9 cellular contexts compared by ENCODE assay signal in the genomic region with DNA sequence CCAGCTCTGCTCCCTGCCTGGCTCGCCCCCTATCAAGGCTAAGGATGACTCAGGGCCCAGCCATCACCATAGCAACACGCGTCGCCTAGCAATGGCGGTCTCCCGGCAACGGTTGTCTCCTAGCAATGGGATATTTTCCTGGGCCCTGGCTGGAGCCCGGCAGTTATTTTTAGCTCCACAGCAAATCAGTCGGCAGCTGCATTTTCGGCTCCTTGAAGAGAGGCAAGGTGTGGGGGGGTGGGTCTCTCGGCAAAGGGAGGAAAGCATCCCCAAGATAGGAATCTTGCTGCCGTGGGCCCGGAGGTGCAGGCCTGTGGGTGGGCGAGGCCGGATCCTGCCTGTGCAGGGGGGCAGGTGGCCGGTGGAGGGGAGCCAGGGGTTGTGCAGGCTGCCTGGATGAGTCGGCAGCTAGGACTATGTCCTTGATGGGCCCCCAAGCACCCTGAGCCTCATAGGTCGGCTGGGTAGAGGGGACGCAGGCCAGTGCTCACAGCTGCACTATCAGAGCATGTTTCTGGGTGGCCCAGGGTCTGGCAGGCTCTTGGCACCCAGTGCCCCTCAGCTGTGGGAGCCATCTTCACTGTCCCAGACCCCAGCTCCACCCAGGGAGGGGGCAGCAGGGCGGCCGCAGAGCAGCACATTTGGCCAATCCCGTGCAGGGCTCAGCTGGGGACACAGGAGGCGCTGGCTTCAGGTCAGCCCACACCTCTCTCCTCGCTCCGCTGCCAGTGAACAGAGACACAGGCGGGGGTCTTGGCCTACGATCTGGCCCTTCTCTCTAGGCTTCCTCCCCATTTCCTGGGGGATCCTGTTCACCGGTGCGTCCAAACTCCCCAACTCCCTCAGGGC. TPM values are rescaled to one million over a fixed set of nuclear protein-coding genes. Genes with fewer than 3 reads are reported as not detected.
DNase-seq lines count a peak whose midpoint lies in the region; ATAC-seq, FAIRE-seq and TF ChIP-seq lines count a peak whose summit lies in the region.
"Had no signal": no experiment of that assay in that cellular context is flagged by ENCODE, and none has a peak within 500 bp of the region (broad histone marks: within the 10 kb centered on the region; RNA-seq: fewer than 3 reads in every experiment).

No MANE protein-coding gene starts in this region.

- H3K27me3 ChIP-seq in HepG2 (ENCODE audit: control insufficient read depth in 1 of 2, insufficient read depth in 2 of 2, low read length in 2 of 2) (peaks cover 11 to 52% of the 10 kb centered on the region in 2 experiments; a peak in 4 of 5 replicates), right lobe of liver (no peaks in the 10 kb centered on the region)

- in situ Hi-C loops in HepG2 (cut with HindIII; ENCODE audit: extremely low pct_ligation_motif_present, low pct_unique_long_range_greater_than_20kb) = loop anchor here (5.0 kb wide), 1 partner anchor 77 kb away; a partner anchor contains a TSS

- TF ChIP-seq CTCF in HepG2 (CRISPR knock-in tag; IDR thresholded peaks at IDR 0.05) (no peak), right lobe of liver (IDR thresholded peaks at IDR 0.05) (no peak), fibroblast of pulmonary artery (IDR thresholded peaks at IDR 0.05; ENCODE audit: low read length, missing control alignments) (no peak)

- no TSS peak for BruUV-seq in HepG2 (replicated peaks; lab: Mats Ljungman, UMichigan)

- TF ChIP-seq POLR2A in HepG2 (IDR thresholded peaks at IDR 0.05; ENCODE audit: insufficient read depth in 1 of 2, low read depth in 2 of 2, low read length in 2 of 2) (no peak), right lobe of liver (IDR thresholded peaks at IDR 0.05) (no peak)

- 4% methylated on average over 19 of the region's 29 CpGs for WGBS in HepG2 (ENCODE audit: low lambda C conversion rate)
- 19% methylated on average over 10 of the region's 29 CpGs for WGBS in right lobe of liver (ENCODE audit: insufficient coverage, low coverage, low lambda C conversion rate, missing lambda C conversion rate)

- intact Hi-C loops in HepG2 (cut with micrococcal nuclease; ENCODE audit: unreplicated experiment) = no loop called here
- intact Hi-C loops in right lobe of liver (cut with DNase I) = loop anchor here (5.0 kb wide), 3 partner anchors 72 to 342 kb away; a partner anchor contains a TSS

- H3K27me3 Mint-ChIP-seq in stimulated activated naive B cell treated with anti-CD40 and anti-IgM and Interleukin-4, amounts not matched to agents 10 μg/mL and 1 μg/mL and 100 μg/mL, for 72 hours = peaks cover 52 to 71% of the 10 kb centered on the region in 2 donors
- peaks cover 31% of the 10 kb centered on the region for H3K27me3 Mint-ChIP-seq in activated T-cell treated with anti-CD3 and anti-CD28 coated beads, Interleukin-2, amount 50 U/mL, for 72 hours (ENCODE audit: low read depth)

- H3K27ac Mint-ChIP-seq in stimulated activated naive B cell treated with anti-CD40 and anti-IgM and Interleukin-4, amounts not matched to agents 10 μg/mL and 1 μg/mL and 100 μg/mL, for 72 hours = no peak overlapping the region
- no peak overlapping the region for H3K27ac Mint-ChIP-seq in activated T-cell treated with anti-CD3 and anti-CD28 coated beads, Interleukin-2, amount 50 U/mL, for 72 hours

- H3K36me3 ChIP-seq in HepG2 (replicated peaks in 1 of 2; ENCODE audit: control insufficient read depth in 1 of 2, insufficient read depth in 2 of 2, low read length in 2 of 2) (no peaks in the 10 kb centered on the region), right lobe of liver (no peaks in the 10 kb centered on the region)
- H3K36me3 ChIP-seq: neutrophil had no signal

- H3K4me3 Mint-ChIP-seq in stimulated activated naive B cell treated with anti-CD40 and anti-IgM and Interleukin-4, amounts not matched to agents 10 μg/mL and 1 μg/mL and 100 μg/mL, for 72 hours = no peak overlapping the region
- no peak overlapping the region for H3K4me3 Mint-ChIP-seq in activated T-cell treated with anti-CD3 and anti-CD28 coated beads, Interleukin-2, amount 50 U/mL, for 72 hours

- no peak overlapping the region for H3K27ac ChIP-seq in HepG2 (ENCODE audit: extremely low read length, insufficient read depth, low read length)
- H3K27ac ChIP-seq in right lobe of liver = no peak overlapping the region
- H3K27ac ChIP-seq: neutrophil had no signal

- no peaks in the 10 kb centered on the region for H3K79me2 ChIP-seq in HepG2 (ENCODE audit: insufficient read depth, low read length)

- no peak for ATAC-seq in HepG2
- no peak for ATAC-seq in right lobe of liver
- no peak for ATAC-seq in stimulated activated naive B cell treated with anti-CD40 and anti-IgM and Interleukin-4, amounts not matched to agents 10 μg/mL and 1 μg/mL and 100 μg/mL, for 72 hours (replicated peaks)
- no peak for ATAC-seq in GM21529 (IDR thresholded peaks at IDR 0.05; ENCODE audit: unreplicated experiment)
- ATAC-seq in activated T-cell treated with anti-CD3 and anti-CD28 coated beads, Interleukin-2, amount 50 U/mL, for 72 hours (replicated peaks in 1 of 2) = no peak
- ATAC-seq in GM21825 (IDR thresholded peaks at IDR 0.05; ENCODE audit: unreplicated experiment) = no peak

- CTCF ChIA-PET in HepG2 (lab: Yijun Ruan, JAX; ENCODE audit: low intra/inter-chr PET ratio, low total read pairs) = interaction anchor here (1.9 kb wide), 1 partner anchor 76 kb away, joined by 16 read pairs; no protein-coding TSS in a partner anchor

- H4K20me1 ChIP-seq in HepG2 (ENCODE audit: insufficient read depth, low read length) = no peaks in the 10 kb centered on the region

- no peak for TF ChIP-seq RAD21 in HepG2 (CRISPR knock-in tag; IDR thresholded peaks at IDR 0.05)

- H2AFZ ChIP-seq in HepG2 (ENCODE audit: low read length) = no peak overlapping the region

- peaks cover 2 to 18% of the 10 kb centered on the region in 2 donors for H3K4me1 Mint-ChIP-seq in stimulated activated naive B cell treated with anti-CD40 and anti-IgM and Interleukin-4, amounts not matched to agents 10 μg/mL and 1 μg/mL and 100 μg/mL, for 72 hours
- peaks cover 4% of the 10 kb centered on the region for H3K4me1 Mint-ChIP-seq in activated T-cell treated with anti-CD3 and anti-CD28 coated beads, Interleukin-2, amount 50 U/mL, for 72 hours (ENCODE audit: low read depth)

- no peak for TF ChIP-seq EP300 in HepG2 (IDR thresholded peaks at IDR 0.05; ENCODE audit: low read depth in 2 of 2, low read length in 2 of 2)
- no peak for TF ChIP-seq EP300 in HepG2 (CRISPR knock-in tag; IDR thresholded peaks at IDR 0.05; ENCODE audit: borderline replicate concordance)

- POLR2A ChIA-PET in HepG2 (lab: Yijun Ruan, JAX) = no interaction called here

- no peak for DNase-seq in HepG2 (ENCODE audit: low spot score)
- DNase-seq in right lobe of liver = no peak
- peak; percentile 87 for DNase-seq in NCI-H82 (lab: John Stamatoyannopoulos, UW)
- DNase-seq in fibroblast of pulmonary artery (ENCODE audit: low read depth) = peak; percentile 85
- no peak for DNase-seq in stimulated activated naive B cell treated with anti-CD40 and anti-IgM and Interleukin-4, amounts not matched to agents 10 μg/mL and 1 μg/mL and 100 μg/mL, for 72 hours
- DNase-seq in activated T-cell treated with anti-CD3 and anti-CD28 coated beads, Interleukin-2, amount 50 U/mL, for 72 hours = no peak

- H3K9me3 Mint-ChIP-seq in stimulated activated naive B cell treated with anti-CD40 and anti-IgM and Interleukin-4, amounts not matched to agents 10 μg/mL and 1 μg/mL and 100 μg/mL, for 72 hours = no peaks in the 10 kb centered on the region
- H3K9me3 Mint-ChIP-seq in activated T-cell treated with anti-CD3 and anti-CD28 coated beads, Interleukin-2, amount 50 U/mL, for 72 hours = no peaks in the 10 kb centered on the region

- no peaks in the 10 kb centered on the region for H3K36me3 Mint-ChIP-seq in stimulated activated naive B cell treated with anti-CD40 and anti-IgM and Interleukin-4, amounts not matched to agents 10 μg/mL and 1 μg/mL and 100 μg/mL, for 72 hours
- no peaks in the 10 kb centered on the region for H3K36me3 Mint-ChIP-seq in activated T-cell treated with anti-CD3 and anti-CD28 coated beads, Interleukin-2, amount 50 U/mL, for 72 hours (ENCODE audit: insufficient read depth in 2 of 2)

- no peak overlapping the region for H3K4me2 ChIP-seq in HepG2 (ENCODE audit: low read depth, low read length)

- peaks cover 22% of the 10 kb centered on the region for H3K4me1 ChIP-seq in HepG2 (ENCODE audit: insufficient read depth, low read length)
- peaks cover 0 to 5% (median 0%) of the 10 kb centered on the region in 4 donors for H3K4me1 ChIP-seq in right lobe of liver

- H3K9me3 ChIP-seq in HepG2 (ENCODE audit: low read length) = no peaks in the 10 kb centered on the region
- no peaks in the 10 kb centered on the region for H3K9me3 ChIP-seq in right lobe of liver
- H3K9me3 ChIP-seq: neutrophil had no signal

- FAIRE-seq in HepG2 (lab: Jason Lieb, UNC) = no peak

- H3K9ac ChIP-seq in HepG2 (ENCODE audit: insufficient read depth, low read depth, low read length) = no peak overlapping the region

- no peak overlapping the region for H3K4me3 ChIP-seq in HepG2 (replicated peaks in 1 of 3; ENCODE audit: insufficient read depth in 1 of 3, low read depth in 2 of 3, low read length in 3 of 3)
- H3K4me3 ChIP-seq in right lobe of liver = no peak overlapping the region
- no peak overlapping the region for H3K4me3 ChIP-seq in fibroblast of pulmonary artery (replicated peaks; ENCODE audit: low read depth, low read length)

RNA-seq across cellular contexts. Expression of a gene that starts 4.3 kb away (rescaled TPM):
- 0.20 and 0.22 TPM in 2 replicates for total RNA-seq in HepG2 (2016; rRNA removed; fragmentation: Illumina TruSeq; extraction: Trizol)
- total RNA-seq in HepG2 (2016; cell fraction: cytosol; rRNA removed; fragmentation: Illumina TruSeq; extraction: Trizol; ENCODE audit: low read depth) = 0.10 TPM in 1 of 2 replicates, not detected in the other
- total RNA-seq in HepG2 (2016; cell fraction: insoluble cytoplasmic fraction; rRNA removed; fragmentation: Illumina TruSeq; extraction: Trizol) = 0.19 TPM in 1 of 2 replicates, not detected in the other
- total RNA-seq in HepG2 (2016; cell fraction: membrane; rRNA removed; fragmentation: Illumina TruSeq; extraction: Trizol) = 0.10 and 0.22 TPM in 2 replicates
- total RNA-seq in HepG2 (2016; cell fraction: nucleus; rRNA removed; fragmentation: Illumina TruSeq; extraction: Trizol) = 0.19 TPM in 1 of 2 replicates, not detected in the other
- 2.0 and 2.2 TPM in 2 replicates for polyA plus RNA-seq in HepG2 (2011; rRNA removed)
- 1.6 and 3.1 TPM in 2 replicates for polyA plus RNA-seq in HepG2 (2011; cell fraction: cytosol; rRNA removed)
- polyA plus RNA-seq in HepG2 (2011; cell fraction: nucleus; rRNA removed) = 4.4 and 5.3 TPM in 2 replicates
- 2.8 and 5.8 TPM in 2 replicates for polyA plus RNA-seq in HepG2 (2012)
- polyA plus RNA-seq in HepG2 (2016; cell fraction: cytosol; fragmentation: Illumina TruSeq; extraction: Trizol; ENCODE audit: low read depth) = 0.14 and 2.9 TPM in 2 replicates
- polyA plus RNA-seq in HepG2 (2016; cell fraction: insoluble cytoplasmic fraction; fragmentation: Illumina TruSeq; extraction: Trizol; ENCODE audit: low read depth) = 0.45 and 0.64 TPM in 2 replicates
- polyA plus RNA-seq in HepG2 (2016; cell fraction: membrane; fragmentation: Illumina TruSeq; extraction: Trizol; ENCODE audit: low read depth) = 0.38 and 0.42 TPM in 2 replicates
- polyA plus RNA-seq in HepG2 (2016; cell fraction: nucleus; fragmentation: Illumina TruSeq; extraction: Trizol; ENCODE audit: insufficient read depth, low read depth) = 0.35 and 0.36 TPM in 2 replicates
- polyA minus RNA-seq in HepG2 (2011; rRNA and poly(A)+ RNA removed; ENCODE audit: low replicate concordance) = 4.1 and 8.8 TPM in 2 replicates
- 1.8 and 2.7 TPM in 2 replicates for polyA minus RNA-seq in HepG2 (2011; cell fraction: cytosol; rRNA and poly(A)+ RNA removed)
- polyA minus RNA-seq in HepG2 (2011; cell fraction: nucleus; rRNA and poly(A)+ RNA removed) = 0.52 and 0.99 TPM in 2 replicates
- 1 to 10 TPM in 2 of 6 experiments, under 1 TPM in 1, not detected in 3; 0.05 to 2.3 (median 1.7) TPM for total RNA-seq in right lobe of liver
- 1 to 10 TPM; 8.8 TPM for total RNA-seq in activated T-cell treated with anti-CD3 and anti-CD28 coated beads, Interleukin-2, amount 50 U/mL, for 72 hours

RNA-seq across cellular contexts. Expression of a gene that starts 5.0 kb away (rescaled TPM):
- total RNA-seq in HepG2 (2016; rRNA removed; fragmentation: Illumina TruSeq; extraction: Trizol) (27.3 and 46.1 TPM in 2 replicates), right lobe of liver (10 to 100 TPM; 14.0 to 43.7 (median 26.2) TPM)
- 309 and 313 TPM in 2 replicates for total RNA-seq in HepG2 (2016; cell fraction: cytosol; rRNA removed; fragmentation: Illumina TruSeq; extraction: Trizol; ENCODE audit: low read depth)
- 32.7 and 50.4 TPM in 2 replicates for total RNA-seq in HepG2 (2016; cell fraction: insoluble cytoplasmic fraction; rRNA removed; fragmentation: Illumina TruSeq; extraction: Trizol)
- total RNA-seq in HepG2 (2016; cell fraction: membrane; rRNA removed; fragmentation: Illumina TruSeq; extraction: Trizol) = 215 and 243 TPM in 2 replicates
- total RNA-seq in HepG2 (2016; cell fraction: nucleus; rRNA removed; fragmentation: Illumina TruSeq; extraction: Trizol) = 17.9 and 18.8 TPM in 2 replicates
- polyA plus RNA-seq in HepG2 (2011; rRNA removed) = 25.5 and 34.0 TPM in 2 replicates
- 9.2 and 47.6 TPM in 2 replicates for polyA plus RNA-seq in HepG2 (2011; cell fraction: cytosol; rRNA removed)
- polyA plus RNA-seq in HepG2 (2011; cell fraction: nucleus; rRNA removed) = 25.3 and 25.6 TPM in 2 replicates
- 6.0 and 9.7 TPM in 2 replicates for polyA plus RNA-seq in HepG2 (2012)
- polyA plus RNA-seq in HepG2 (2016; cell fraction: cytosol; fragmentation: Illumina TruSeq; extraction: Trizol; ENCODE audit: low read depth) = 285 and 311 TPM in 2 replicates
- polyA plus RNA-seq in HepG2 (2016; cell fraction: insoluble cytoplasmic fraction; fragmentation: Illumina TruSeq; extraction: Trizol; ENCODE audit: low read depth) = 25.1 and 30.0 TPM in 2 replicates
- 167 and 188 TPM in 2 replicates for polyA plus RNA-seq in HepG2 (2016; cell fraction: membrane; fragmentation: Illumina TruSeq; extraction: Trizol; ENCODE audit: low read depth)
- 32.0 and 38.6 TPM in 2 replicates for polyA plus RNA-seq in HepG2 (2016; cell fraction: nucleus; fragmentation: Illumina TruSeq; extraction: Trizol; ENCODE audit: insufficient read depth, low read depth)
- 4.1 and 35.6 TPM in 2 replicates for polyA minus RNA-seq in HepG2 (2011; rRNA and poly(A)+ RNA removed; ENCODE audit: low replicate concordance)
- polyA minus RNA-seq in HepG2 (2011; cell fraction: cytosol; rRNA and poly(A)+ RNA removed) = 14.3 and 15.0 TPM in 2 replicates
- 4.4 and 4.6 TPM in 2 replicates for polyA minus RNA-seq in HepG2 (2011; cell fraction: nucleus; rRNA and poly(A)+ RNA removed)
- total RNA-seq in activated T-cell treated with anti-CD3 and anti-CD28 coated beads, Interleukin-2, amount 50 U/mL, for 72 hours = 10 to 100 TPM; 11.1 to 11.7 TPM

RNA-seq across cellular contexts. Expression of a gene that starts 11.1 kb away (rescaled TPM):
- total RNA-seq in HepG2 (2016; rRNA removed; fragmentation: Illumina TruSeq; extraction: Trizol) (17.8 and 47.8 TPM in 2 replicates), right lobe of liver (10 to 100 TPM; 19.7 to 56.0 (median 28.2) TPM)
- 23.3 and 24.5 TPM in 2 replicates for total RNA-seq in HepG2 (2016; cell fraction: cytosol; rRNA removed; fragmentation: Illumina TruSeq; extraction: Trizol; ENCODE audit: low read depth)
- 20.4 and 46.4 TPM in 2 replicates for total RNA-seq in HepG2 (2016; cell fraction: insoluble cytoplasmic fraction; rRNA removed; fragmentation: Illumina TruSeq; extraction: Trizol)
- 26.6 and 30.6 TPM in 2 replicates for total RNA-seq in HepG2 (2016; cell fraction: membrane; rRNA removed; fragmentation: Illumina TruSeq; extraction: Trizol)
- 18.5 and 25.5 TPM in 2 replicates for total RNA-seq in HepG2 (2016; cell fraction: nucleus; rRNA removed; fragmentation: Illumina TruSeq; extraction: Trizol)
- 7.5 and 11.8 TPM in 2 replicates for polyA plus RNA-seq in HepG2 (2011; rRNA removed)
- polyA plus RNA-seq in HepG2 (2011; cell fraction: cytosol; rRNA removed) = 10.6 and 19.3 TPM in 2 replicates
- polyA plus RNA-seq in HepG2 (2011; cell fraction: nucleus; rRNA removed) = 47.2 and 48.7 TPM in 2 replicates
- polyA plus RNA-seq in HepG2 (2012) = 4.2 and 8.6 TPM in 2 replicates
- polyA plus RNA-seq in HepG2 (2016; cell fraction: cytosol; fragmentation: Illumina TruSeq; extraction: Trizol; ENCODE audit: low read depth) = 14.5 and 19.6 TPM in 2 replicates
- 10.3 and 11.6 TPM in 2 replicates for polyA plus RNA-seq in HepG2 (2016; cell fraction: insoluble cytoplasmic fraction; fragmentation: Illumina TruSeq; extraction: Trizol; ENCODE audit: low read depth)
- 16.4 and 20.3 TPM in 2 replicates for polyA plus RNA-seq in HepG2 (2016; cell fraction: membrane; fragmentation: Illumina TruSeq; extraction: Trizol; ENCODE audit: low read depth)
- 33.8 and 45.5 TPM in 2 replicates for polyA plus RNA-seq in HepG2 (2016; cell fraction: nucleus; fragmentation: Illumina TruSeq; extraction: Trizol; ENCODE audit: insufficient read depth, low read depth)
- polyA minus RNA-seq in HepG2 (2011; rRNA and poly(A)+ RNA removed; ENCODE audit: low replicate concordance) = 2.4 and 4.6 TPM in 2 replicates
- 5.2 and 9.3 TPM in 2 replicates for polyA minus RNA-seq in HepG2 (2011; cell fraction: cytosol; rRNA and poly(A)+ RNA removed)
- 9.1 and 10.3 TPM in 2 replicates for polyA minus RNA-seq in HepG2 (2011; cell fraction: nucleus; rRNA and poly(A)+ RNA removed)
- 10 to 100 TPM; 36.4 to 36.9 TPM for total RNA-seq in activated T-cell treated with anti-CD3 and anti-CD28 coated beads, Interleukin-2, amount 50 U/mL, for 72 hours

RNA-seq across cellular contexts. Expression of a gene that starts 16.4 kb away (rescaled TPM):
- total RNA-seq in HepG2 (2016; rRNA removed; fragmentation: Illumina TruSeq; extraction: Trizol) = 0.53 TPM in 1 of 2 replicates, not detected in the other
- total RNA-seq in HepG2 (2016; cell fraction: cytosol; rRNA removed; fragmentation: Illumina TruSeq; extraction: Trizol; ENCODE audit: low read depth) = 0.09 and 0.40 TPM in 2 replicates
- total RNA-seq in HepG2 (2016; cell fraction: insoluble cytoplasmic fraction; rRNA removed; fragmentation: Illumina TruSeq; extraction: Trizol) = 0.48 TPM in 1 of 2 replicates, not detected in the other
- 0.28 TPM in 2 replicates for total RNA-seq in HepG2 (2016; cell fraction: membrane; rRNA removed; fragmentation: Illumina TruSeq; extraction: Trizol)
- 0.34 and 1.4 TPM in 2 replicates for total RNA-seq in HepG2 (2016; cell fraction: nucleus; rRNA removed; fragmentation: Illumina TruSeq; extraction: Trizol)
- 1.5 and 1.7 TPM in 2 replicates for polyA plus RNA-seq in HepG2 (2011; rRNA removed)
- polyA plus RNA-seq in HepG2 (2011; cell fraction: cytosol; rRNA removed) = 0.26 and 0.44 TPM in 2 replicates
- 17.5 and 23.8 TPM in 2 replicates for polyA plus RNA-seq in HepG2 (2011; cell fraction: nucleus; rRNA removed)
- polyA plus RNA-seq in HepG2 (2012) = 1.0 and 2.1 TPM in 2 replicates
- polyA plus RNA-seq in HepG2 (2016; cell fraction: cytosol; fragmentation: Illumina TruSeq; extraction: Trizol; ENCODE audit: low read depth) = 0.11 and 0.18 TPM in 2 replicates
- polyA plus RNA-seq in HepG2 (2016; cell fraction: insoluble cytoplasmic fraction; fragmentation: Illumina TruSeq; extraction: Trizol; ENCODE audit: low read depth) = 0.24 and 0.57 TPM in 2 replicates
- polyA plus RNA-seq in HepG2 (2016; cell fraction: membrane; fragmentation: Illumina TruSeq; extraction: Trizol; ENCODE audit: low read depth) = not detected in 2 replicates
- 2.7 and 3.2 TPM in 2 replicates for polyA plus RNA-seq in HepG2 (2016; cell fraction: nucleus; fragmentation: Illumina TruSeq; extraction: Trizol; ENCODE audit: insufficient read depth, low read depth)
- 0.38 and 3.8 TPM in 2 replicates for polyA minus RNA-seq in HepG2 (2011; rRNA and poly(A)+ RNA removed; ENCODE audit: low replicate concordance)
- polyA minus RNA-seq in HepG2 (2011; cell fraction: cytosol; rRNA and poly(A)+ RNA removed) = not detected in 2 replicates
- 0.90 and 1.6 TPM in 2 replicates for polyA minus RNA-seq in HepG2 (2011; cell fraction: nucleus; rRNA and poly(A)+ RNA removed)
- total RNA-seq in right lobe of liver = under 1 TPM in 1 of 6 experiments, not detected in 5; 0.31 TPM
- total RNA-seq in activated T-cell treated with anti-CD3 and anti-CD28 coated beads, Interleukin-2, amount 50 U/mL, for 72 hours = 1 to 10 TPM; 3.0 to 3.9 TPM

RNA-seq across cellular contexts. Expression of a gene that starts 17.0 kb away (rescaled TPM):
- total RNA-seq in HepG2 (2016; rRNA removed; fragmentation: Illumina TruSeq; extraction: Trizol) (3.4 and 4.7 TPM in 2 replicates), right lobe of liver (1 to 10 TPM in 4 of 6 experiments, under 1 TPM in 2; 0.83 to 2.5 (median 1.3) TPM)
- 2.0 and 3.1 TPM in 2 replicates for total RNA-seq in HepG2 (2016; cell fraction: cytosol; rRNA removed; fragmentation: Illumina TruSeq; extraction: Trizol; ENCODE audit: low read depth)
- 3.0 and 4.0 TPM in 2 replicates for total RNA-seq in HepG2 (2016; cell fraction: insoluble cytoplasmic fraction; rRNA removed; fragmentation: Illumina TruSeq; extraction: Trizol)
- 2.4 and 3.1 TPM in 2 replicates for total RNA-seq in HepG2 (2016; cell fraction: membrane; rRNA removed; fragmentation: Illumina TruSeq; extraction: Trizol)
- 2.0 and 3.3 TPM in 2 replicates for total RNA-seq in HepG2 (2016; cell fraction: nucleus; rRNA removed; fragmentation: Illumina TruSeq; extraction: Trizol)
- polyA plus RNA-seq in HepG2 (2011; rRNA removed) = 8.4 and 12.7 TPM in 2 replicates
- 5.6 and 13.2 TPM in 2 replicates for polyA plus RNA-seq in HepG2 (2011; cell fraction: cytosol; rRNA removed)
- polyA plus RNA-seq in HepG2 (2011; cell fraction: nucleus; rRNA removed) = 160 and 166 TPM in 2 replicates
- 2.9 and 5.9 TPM in 2 replicates for polyA plus RNA-seq in HepG2 (2012)
- polyA plus RNA-seq in HepG2 (2016; cell fraction: cytosol; fragmentation: Illumina TruSeq; extraction: Trizol; ENCODE audit: low read depth) = 1.6 and 3.1 TPM in 2 replicates
- 3.2 and 3.5 TPM in 2 replicates for polyA plus RNA-seq in HepG2 (2016; cell fraction: insoluble cytoplasmic fraction; fragmentation: Illumina TruSeq; extraction: Trizol; ENCODE audit: low read depth)
- polyA plus RNA-seq in HepG2 (2016; cell fraction: membrane; fragmentation: Illumina TruSeq; extraction: Trizol; ENCODE audit: low read depth) = 1.8 and 2.5 TPM in 2 replicates
- polyA plus RNA-seq in HepG2 (2016; cell fraction: nucleus; fragmentation: Illumina TruSeq; extraction: Trizol; ENCODE audit: insufficient read depth, low read depth) = 9.9 and 13.3 TPM in 2 replicates
- polyA minus RNA-seq in HepG2 (2011; rRNA and poly(A)+ RNA removed; ENCODE audit: low replicate concordance) = 6.6 and 10.5 TPM in 2 replicates
- polyA minus RNA-seq in HepG2 (2011; cell fraction: cytosol; rRNA and poly(A)+ RNA removed) = 3.3 and 4.7 TPM in 2 replicates
- 3.4 and 7.1 TPM in 2 replicates for polyA minus RNA-seq in HepG2 (2011; cell fraction: nucleus; rRNA and poly(A)+ RNA removed)
- total RNA-seq in activated T-cell treated with anti-CD3 and anti-CD28 coated beads, Interleukin-2, amount 50 U/mL, for 72 hours = 10 to 100 TPM; 11.4 to 17.6 TPM

Comparison
In these comparisons a context has a peak if more than half of its experiments do, and no peak if none do; other contexts are left out.
1. DNase-seq: peak in NCI-H82 (single experiment) and fibroblast of pulmonary artery (single experiment); none in HepG2 (single experiment), right lobe of liver (0 of 3), stimulated activated naive B cell treated with anti-CD40 and anti-IgM and Interleukin-4, amounts not matched to agents 10 μg/mL and 1 μg/mL and 100 μg/mL, for 72 hours (single experiment) and activated T-cell treated with anti-CD3 and anti-CD28 coated beads, Interleukin-2, amount 50 U/mL, for 72 hours (0 of 2).